ENCODE assay signal across 19 cellular contexts in genomic region chr3:33541918-33542317, GRCh38.
"Had no signal": no experiment of that assay in that cellular context is flagged by ENCODE, and none has a peak within 500 bp of the region (broad histone marks: within the 10 kb centered on the region; RNA-seq: fewer than 3 reads in every experiment).

No MANE protein-coding gene starts in this region.

- H2AFZ ChIP-seq: parathyroid adenoma had no signal

- H3K4me1 ChIP-seq: esophagus squamous epithelium, parathyroid adenoma, stomach, upper lobe of right lung had no signal

- H3K27ac ChIP-seq: brain microvascular endothelial cell, esophagus squamous epithelium, parathyroid adenoma, stomach, thoracic aorta, upper lobe of right lung had no signal

- DNase-seq: activated CD4-positive, alpha-beta T cell treated with anti-CD3 and anti-CD28 coated beads, Interleukin-2, amount 50 U/mL, for 1 hour; activated CD8-positive, alpha-beta memory T cell treated with anti-CD3 and anti-CD28 coated beads for 24 hours; activated gamma-delta T cell treated with Interleukin-2 at 50 U/mL for 16 hours; amygdala; brain microvascular endothelial cell; cortex of kidney; effector CD4-positive, alpha-beta T cell; esophagus squamous epithelium; head of caudate nucleus; stimulated activated CD4-positive, alpha-beta T cell treated with anti-CD3 and anti-CD28 coated beads, Interleukin-1b, Interleukin-23, amount 100 ng/mL, for 48 hours; stomach; T-helper 9 cell; upper lobe of right lung had no signal

- H3K9me3 ChIP-seq: esophagus squamous epithelium, stomach, thoracic aorta, upper lobe of right lung had no signal

- H3K27me3 Mint-ChIP-seq: activated naive CD8-positive, alpha-beta T cell; central memory CD8-positive, alpha-beta T cell had no signal

- H3K4me3 Mint-ChIP-seq: activated naive CD8-positive, alpha-beta T cell; central memory CD8-positive, alpha-beta T cell; mesothelial cell of epicardium had no signal

- H3K27me3 ChIP-seq: brain microvascular endothelial cell, esophagus squamous epithelium, stomach, upper lobe of right lung had no signal

- H3K4me3 ChIP-seq: esophagus squamous epithelium, stomach, thoracic aorta, upper lobe of right lung had no signal

- H3K9me3 Mint-ChIP-seq: central memory CD8-positive, alpha-beta T cell had no signal

- H3K79me2 ChIP-seq: parathyroid adenoma had no signal

- H3K4me1 Mint-ChIP-seq: central memory CD8-positive, alpha-beta T cell; mesothelial cell of epicardium had no signal

- H3K27ac Mint-ChIP-seq: activated naive CD8-positive, alpha-beta T cell; mesothelial cell of epicardium had no signal

- ATAC-seq: activated CD4-positive, CD25-positive, alpha-beta regulatory T cell treated with anti-CD3 and anti-CD28 coated beads, Interleukin-2, amount 50 U/mL, for 24 hours; upper lobe of right lung had no signal

- H3K9ac ChIP-seq: parathyroid adenoma had no signal
